Comparison of ENCODE assay signal across 8 cellular contexts in genomic region chr18:44679912-44680270, GRCh38. TPM values are rescaled to one million over a fixed set of nuclear protein-coding genes. Genes with fewer than 3 reads are reported as not detected.
DNase-seq lines count a peak whose midpoint lies in the region; ATAC-seq, FAIRE-seq and TF ChIP-seq lines count a peak whose summit lies in the region.

No MANE protein-coding gene starts in this region.

- H3K4me2 ChIP-seq in PC-3 (ENCODE audit: low read length): no peak overlapping the region; the same call in 1 of the 2 replicates

- WGBS in small intestine, 3 donors: 0 to 1% (median 0%) methylated on average over 18 to 41 of the region's 41 CpGs

- H3K36me3 ChIP-seq in PC-3 (ENCODE audit: low read depth, low read length): no peaks in the 10 kb centered on the region
- H3K36me3 ChIP-seq in small intestine (ENCODE audit: control insufficient read depth in 2 of 2, insufficient read depth in 2 of 2, low read length in 2 of 2): no peaks in the 10 kb centered on the region

- H4K20me1 ChIP-seq in PC-3 (ENCODE audit: low read length): no peaks in the 10 kb centered on the region

- H3K36me3 Mint-ChIP-seq in MCF 10A (ENCODE audit: insufficient read depth, unreplicated experiment): no peaks in the 10 kb centered on the region
- H3K36me3 Mint-ChIP-seq in immature natural killer cell: no peaks in the 10 kb centered on the region

- no peaks in the 10 kb centered on the region for H3F3A ChIP-seq in PC-3 (ENCODE audit: low read length, unreplicated experiment)

- H3K4me1 Mint-ChIP-seq in MCF 10A (ENCODE audit: insufficient read depth, unreplicated experiment): no peaks in the 10 kb centered on the region
- H3K4me1 Mint-ChIP-seq in immature natural killer cell: peaks cover 9 to 17% of the 10 kb centered on the region in 2 donors

- H3K4me1 ChIP-seq in PC-3 (ENCODE audit: insufficient read depth, low read length) (peaks cover 11% of the 10 kb centered on the region; the same call in 1 of the 2 replicates), small intestine (ENCODE audit: control insufficient read depth in 2 of 2, insufficient read depth in 1 of 2, low read depth in 1 of 2, low read length in 1 of 2) (peaks cover 0 to 5% of the 10 kb centered on the region in 2 donors)

- 0 out of 2 replicates have a peak overlapping the region, but pooled peaks have one; percentile 51 for H3K9ac ChIP-seq in PC-3 (ENCODE audit: low read length)

- peak; percentile 59 for DNase-seq in Daoy (ENCODE audit: low read depth)
- DNase-seq in PC-3: peak; percentile 7
- DNase-seq in MCF 10A (ENCODE audit: unreplicated experiment): peak; percentile 46
- DNase-seq in immature natural killer cell: peak; percentile 34 to 54 (median 45)
- peak; percentile 23 for DNase-seq in small intestine

- H3K27me3 Mint-ChIP-seq in MCF 10A (ENCODE audit: insufficient read depth, unreplicated experiment): no peaks in the 10 kb centered on the region
- H3K27me3 Mint-ChIP-seq in immature natural killer cell (ENCODE audit: low read depth in 3 of 3): peaks cover 2 to 9% (median 2%) of the 10 kb centered on the region in 3 donors

- POLR2A ChIA-PET in PC-3 (lab: Charles Lee; ENCODE audit: unreplicated experiment) (interaction anchor here (0.7 kb wide), 2 partner anchors 208 to 910 kb away, joined by 14 to 15 read pairs; no protein-coding TSS in a partner anchor), MCF 10A (lab: Yijun Ruan, JAX) (interaction anchor here (0.5 to 0.6 kb wide), 2 partner anchors 53 to 233 kb away, joined by 3 read pairs; no protein-coding TSS in a partner anchor)

- intact Hi-C loops in PC-3 (cut with micrococcal nuclease): loop anchor here (1.0 to 10.0 kb wide), 6 partner anchors 78 to 555 kb away; no protein-coding TSS in a partner anchor
- intact Hi-C loops in MCF 10A (cut with micrococcal nuclease): loop anchor here (1.0 to 10.0 kb wide), 10 partner anchors 55 to 1057 kb away; no protein-coding TSS in a partner anchor

- H3K4me3 ChIP-seq in PC-3 (ENCODE audit: low read length): peak overlapping the region; percentile 73
- peak overlapping the region; percentile 56 to 58 for H3K4me3 ChIP-seq in small intestine (ENCODE audit: low read depth in 1 of 2, low read length in 2 of 2)

- no peaks in the 10 kb centered on the region for H3K79me2 ChIP-seq in PC-3 (ENCODE audit: low read length)

- H3K9me3 ChIP-seq in PC-3 (ENCODE audit: low read length) (no peaks in the 10 kb centered on the region), small intestine (ENCODE audit: control insufficient read depth, low read depth) (no peaks in the 10 kb centered on the region)

- H3K27ac ChIP-seq in PC-3 (ENCODE audit: low read length): no peak overlapping the region
- peak overlapping the region in 1 of 2 donors; percentile 85 for H3K27ac ChIP-seq in small intestine (ENCODE audit: low read depth in 1 of 2, low read length in 1 of 2)

- peak; percentile 16 for ATAC-seq in HG02885 (IDR thresholded peaks at IDR 0.05; ENCODE audit: poor library complexity, unreplicated experiment)
- no peak for ATAC-seq in PC-3
- ATAC-seq in GM18505 (IDR thresholded peaks at IDR 0.05; ENCODE audit: unreplicated experiment): no peak
- ATAC-seq in HG02973 (IDR thresholded peaks at IDR 0.05; ENCODE audit: unreplicated experiment): no peak

- H2AFZ ChIP-seq in PC-3 (ENCODE audit: low read length): no peak overlapping the region

- no peak for TF ChIP-seq POLR2A in GM18505 (IDR thresholded peaks at IDR 0.05; ENCODE audit: borderline replicate concordance, extremely low read depth, insufficient read depth, insufficient read length)

- no peak for TF ChIP-seq CTCF in PC-3 (conservative IDR thresholded peaks at IDR 0.05; ENCODE audit: low read depth, low read length)
- no peak for TF ChIP-seq CTCF in MCF 10A (IDR thresholded peaks at IDR 0.05; ENCODE audit: unreplicated experiment)

- peak overlapping the region; percentile 31 for H3K27ac Mint-ChIP-seq in MCF 10A (ENCODE audit: low read depth, unreplicated experiment)
- peak overlapping the region in 5 of 6 donors; percentile 72 to 93 (median 76) for H3K27ac Mint-ChIP-seq in immature natural killer cell

- BruUV-seq in PC-3 (replicated peaks; lab: Mats Ljungman, UMichigan) (no TSS peak), MCF 10A (replicated peaks; lab: Mats Ljungman, UMichigan) (no TSS peak)

- FAIRE-seq in small intestine (lab: Jason Lieb, UNC): no peak

- H3K27me3 ChIP-seq in PC-3 (ENCODE audit: low read length) (no peaks in the 10 kb centered on the region), small intestine (ENCODE audit: control insufficient read depth in 2 of 2, insufficient read depth in 2 of 2, low read length in 2 of 2) (peaks cover 0 to 2% of the 10 kb centered on the region in 2 donors)

- peak overlapping the region; percentile 71 for H3K4me3 Mint-ChIP-seq in MCF 10A (ENCODE audit: unreplicated experiment)
- peak overlapping the region in 1 of 5 donors; percentile 96 for H3K4me3 Mint-ChIP-seq in immature natural killer cell

- H3K9me2 ChIP-seq in PC-3 (replicated peaks; ENCODE audit: low read length): no peaks in the 10 kb centered on the region

- H3K9me3 Mint-ChIP-seq in MCF 10A (ENCODE audit: unreplicated experiment): no peaks in the 10 kb centered on the region
- no peaks in the 10 kb centered on the region for H3K9me3 Mint-ChIP-seq in immature natural killer cell

- CTCF ChIA-PET in PC-3 (lab: Charles Lee) (interaction anchor here (0.6 kb wide), 1 partner anchor 79 kb away, joined by 3 read pairs; no protein-coding TSS in a partner anchor), MCF 10A (lab: Yijun Ruan, JAX) (interaction anchor here (0.6 to 1.4 kb wide), 6 partner anchors 15 to 550 kb away, joined by 3 to 4 read pairs (median 3); no protein-coding TSS in a partner anchor)

RNA-seq across cellular contexts. Expression of gene SETBP1, which starts 0.8 kb away (rescaled TPM):
- 1.0 and 1.6 TPM in 2 replicates for total RNA-seq in Daoy (2014; rRNA removed; shearing (Covaris generic))
- 2.3 and 3.5 TPM in 2 replicates for total RNA-seq in PC-3 (2014; rRNA removed)
- 4.8 and 4.9 TPM in 2 replicates for total RNA-seq in MCF 10A (2022)
- polyA plus RNA-seq in immature natural killer cell: 1 to 10 TPM in 2 of 3 donors, not detected in 1; 1.2 to 4.3 TPM
- 1 to 10 TPM in 1 of 3 donors, under 1 TPM in 1, not detected in 1; 0.54 to 1.8 TPM for polyA plus RNA-seq in small intestine

Comparison
In these comparisons a context has a peak if more than half of its experiments do, and no peak if none do; other contexts are left out.
1. DNase-seq: peak in every context shown above with its lines; median percentile 59 in Daoy; 46 in MCF 10A; 45 in immature natural killer cell; 23 in small intestine; 7 in PC-3.